In the genomic region with DNA sequence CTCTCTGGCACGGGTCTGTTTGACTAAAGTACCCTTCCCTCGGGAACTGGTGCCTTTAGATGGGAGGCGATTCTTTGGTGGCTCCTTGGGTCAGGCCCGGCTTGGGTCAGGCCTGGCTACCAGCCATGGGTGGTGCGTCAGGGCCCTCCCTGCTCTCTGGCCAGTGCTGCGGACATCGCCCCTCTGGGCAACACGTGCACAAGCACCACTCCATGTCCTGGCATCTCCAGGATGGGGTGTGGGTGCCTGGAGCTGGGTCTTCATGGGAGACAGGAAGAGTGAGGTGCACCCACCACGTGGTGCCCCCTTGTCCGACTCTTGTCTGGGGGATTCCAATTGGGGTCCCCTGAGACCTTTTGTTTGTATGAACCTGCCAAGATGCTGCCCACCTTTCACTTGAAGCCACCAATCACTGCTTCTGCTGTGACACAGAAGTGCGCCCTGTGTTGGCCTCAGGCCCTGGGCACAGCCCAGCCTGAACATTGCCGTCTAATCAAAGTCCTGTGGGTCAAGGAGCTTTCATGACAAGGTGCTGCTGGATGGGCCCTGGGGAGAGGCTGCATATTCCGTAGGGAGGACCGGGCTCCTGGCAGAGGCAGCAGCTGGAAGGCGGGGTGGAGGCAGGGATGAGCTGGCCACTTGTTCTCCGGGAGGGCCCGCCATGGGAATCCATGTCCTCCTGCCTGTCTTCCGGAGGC, we compare ENCODE assay signal across 22 cellular contexts. TPM values are rescaled to one million over a fixed set of nuclear protein-coding genes. Genes with fewer than 3 reads are reported as not detected.
A peak's percentile ranks its signal among the peaks of the same experiment; 100 is the strongest.
DNase-seq lines count a peak whose midpoint lies in the region; ATAC-seq and TF ChIP-seq lines count a peak whose summit lies in the region.
"Had no signal": no experiment of that assay in that cellular context is flagged by ENCODE, and none has a peak within 500 bp of the region (broad histone marks: within the 10 kb centered on the region; RNA-seq: fewer than 3 reads in every experiment).

No MANE protein-coding gene starts in this region.

- H3K36me3 ChIP-seq in DOHH2 (ENCODE audit: control insufficient read depth, low read length) = no peaks in the 10 kb centered on the region
- H3K36me3 ChIP-seq in psoas muscle (ENCODE audit: insufficient read depth in 1 of 2, low read depth in 1 of 2) = no peaks in the 10 kb centered on the region
- H3K36me3 ChIP-seq: pancreas, upper lobe of left lung had no signal

- ATAC-seq in left ventricle myocardium superior = peak; percentile 49
- ATAC-seq in psoas muscle = no peak
- ATAC-seq in HG02610 (IDR thresholded peaks at IDR 0.05; ENCODE audit: unreplicated experiment) = no peak
- ATAC-seq in HG03025 (IDR thresholded peaks at IDR 0.05; ENCODE audit: low FRiP score, unreplicated experiment) = no peak
- ATAC-seq: GM23338, pancreas, PC-3 had no signal

- no peaks in the 10 kb centered on the region for H4K20me1 ChIP-seq in DOHH2 (ENCODE audit: control insufficient read depth, insufficient read depth, low read depth, low read length)

- H3K9me3 ChIP-seq in DOHH2 (ENCODE audit: control insufficient read depth, insufficient read depth, low read length) (no peaks in the 10 kb centered on the region), psoas muscle (no peaks in the 10 kb centered on the region)
- H3K9me3 ChIP-seq: pancreas, upper lobe of left lung had no signal

- POLR2A ChIA-PET in activated CD4-positive, alpha-beta T cell treated with anti-CD3 and anti-CD28 coated beads, Interleukin-2, amount 10 ng/mL, durations not matched to agents 7 days and 5 days (lab: Charles Lee) = no interaction called here

- no peaks in the 10 kb centered on the region for H3K9me2 ChIP-seq in DOHH2 (replicated peaks; ENCODE audit: control insufficient read depth, low read length)

- no peaks in the 10 kb centered on the region for H3F3A ChIP-seq in DOHH2 (ENCODE audit: control insufficient read depth, insufficient read depth)

- no peaks in the 10 kb centered on the region for H3K36me3 Mint-ChIP-seq in activated CD4-positive, alpha-beta T cell treated with anti-CD3 and anti-CD28 coated beads, Interleukin-2, amount 10 ng/mL, durations not matched to agents 7 days and 5 days (ENCODE audit: low read depth)

- intact Hi-C loops in left ventricle myocardium superior (cut with micrococcal nuclease) (loop anchor here (10.0 kb wide), 1 partner anchor 69 kb away; no protein-coding TSS in a partner anchor), psoas muscle (cut with DNase I) (loop anchor here in 1 of 2 donors (1.0 kb wide), 1 partner anchor 67 kb away; no protein-coding TSS in a partner anchor)

- no peak for DNase-seq in activated CD4-positive, alpha-beta T cell treated with anti-CD3 and anti-CD28 coated beads, Interleukin-2, amount 10 ng/mL, durations not matched to agents 7 days and 5 days
- DNase-seq in activated CD4-positive, alpha-beta T cell treated with anti-CD3 and anti-CD28 coated beads, Interleukin-2, amount 50 U/mL, for 48 hours = no peak
- DNase-seq in left ventricle myocardium superior (peak; percentile 35), psoas muscle (peak; percentile 12 to 46), GM19238 (ENCODE audit: insufficient read length, low spot score) (no peak)
- DNase-seq: activated CD4-positive, alpha-beta T cell treated with anti-CD3 and anti-CD28 coated beads for 48 hours; C1 segment of cervical spinal cord; central memory CD4-positive, alpha-beta T cell; DMS79; endodermal cell; NCI-H1417 treated with DMSO at 0.1 percent for 48 hours; NCI-H2171; NCI-H774; PC-3; upper lobe of left lung had no signal

- peak overlapping the region; percentile 46 for H3K4me3 ChIP-seq in DOHH2 (ENCODE audit: low read length)
- H3K4me3 ChIP-seq in psoas muscle = no peak overlapping the region
- H3K4me3 ChIP-seq: GM23338, pancreas, SK-N-MC, smooth muscle cell, upper lobe of left lung had no signal

- no peaks in the 10 kb centered on the region for H3K27me3 Mint-ChIP-seq in activated CD4-positive, alpha-beta T cell treated with anti-CD3 and anti-CD28 coated beads, Interleukin-2, amount 10 ng/mL, durations not matched to agents 7 days and 5 days

- no peaks in the 10 kb centered on the region for H3K27me3 ChIP-seq in DOHH2 (ENCODE audit: control insufficient read depth, low read length)
- no peaks in the 10 kb centered on the region for H3K27me3 ChIP-seq in psoas muscle (ENCODE audit: insufficient read depth in 3 of 3, low read length in 2 of 3)
- H3K27me3 ChIP-seq: pancreas, upper lobe of left lung had no signal

- H3K4me3 Mint-ChIP-seq in activated CD4-positive, alpha-beta T cell treated with anti-CD3 and anti-CD28 coated beads, Interleukin-2, amount 10 ng/mL, durations not matched to agents 7 days and 5 days = no peak overlapping the region
- H3K4me3 Mint-ChIP-seq: endodermal cell, GM23338 had no signal

- no peaks in the 10 kb centered on the region for H3K9me3 Mint-ChIP-seq in activated CD4-positive, alpha-beta T cell treated with anti-CD3 and anti-CD28 coated beads, Interleukin-2, amount 10 ng/mL, durations not matched to agents 7 days and 5 days
- H3K9me3 Mint-ChIP-seq: endodermal cell, GM23338 had no signal

- CTCF ChIA-PET in activated CD4-positive, alpha-beta T cell treated with anti-CD3 and anti-CD28 coated beads, Interleukin-2, amount 10 ng/mL, durations not matched to agents 7 days and 5 days (lab: Charles Lee) = interaction anchor here (2.2 kb wide), 1 partner anchor 62 kb away, joined by 6 read pairs; no protein-coding TSS in a partner anchor

- peak overlapping the region; percentile 62 for H3K27ac ChIP-seq in DOHH2 (ENCODE audit: low read depth, low read length)
- H3K27ac ChIP-seq in psoas muscle = no peak overlapping the region
- H3K27ac ChIP-seq: pancreas, SK-N-MC, upper lobe of left lung had no signal

- peak overlapping the region; percentile 60 for H3K4me2 ChIP-seq in DOHH2 (ENCODE audit: low read length)
- H3K4me2 ChIP-seq: GM23338, smooth muscle cell had no signal

- H3K79me2 ChIP-seq in DOHH2 (ENCODE audit: control insufficient read depth, low read length) = no peaks in the 10 kb centered on the region

- peak overlapping the region; percentile 31 for H3K27ac Mint-ChIP-seq in activated CD4-positive, alpha-beta T cell treated with anti-CD3 and anti-CD28 coated beads, Interleukin-2, amount 10 ng/mL, durations not matched to agents 7 days and 5 days
- H3K27ac Mint-ChIP-seq: endodermal cell, GM23338 had no signal

- WGBS in psoas muscle, 3 donors = 68 to 79% (median 74%) methylated on average over 17 to 18 of the region's 18 CpGs

- H3K4me1 Mint-ChIP-seq in activated CD4-positive, alpha-beta T cell treated with anti-CD3 and anti-CD28 coated beads, Interleukin-2, amount 10 ng/mL, durations not matched to agents 7 days and 5 days = peaks cover 9% of the 10 kb centered on the region
- H3K4me1 Mint-ChIP-seq: endodermal cell had no signal

- H3K4me1 ChIP-seq in DOHH2 (ENCODE audit: control insufficient read depth, low read length) = peaks cover 54% of the 10 kb centered on the region
- peaks cover 5% of the 10 kb centered on the region for H3K4me1 ChIP-seq in psoas muscle

- TF ChIP-seq CTCF in DOHH2 (IDR thresholded peaks at IDR 0.05; ENCODE audit: low read depth, low read length, poor library complexity, severe bottlenecking) (no peak), psoas muscle (IDR thresholded peaks at IDR 0.05) (no peak)

RNA-seq across cellular contexts. Expression of a gene that starts 11.1 kb away (rescaled TPM):
- total RNA-seq in activated CD4-positive, alpha-beta T cell treated with anti-CD3 and anti-CD28 coated beads, Interleukin-2, amount 10 ng/mL, durations not matched to agents 7 days and 5 days = 1 to 10 TPM; 8.1 to 9.3 TPM
- total RNA-seq in left ventricle myocardium superior = 19.9 TPM
- total RNA-seq in psoas muscle = 10 to 100 TPM; 14.5 to 25.0 (median 21.9) TPM
- polyA plus RNA-seq in psoas muscle = 10 to 100 TPM; 18.6 to 35.2 (median 23.4) TPM

RNA-seq across cellular contexts. Expression of a gene that starts 53.9 kb away (rescaled TPM):
- total RNA-seq in activated CD4-positive, alpha-beta T cell treated with anti-CD3 and anti-CD28 coated beads, Interleukin-2, amount 10 ng/mL, durations not matched to agents 7 days and 5 days = 1 to 10 TPM; 4.4 to 6.1 TPM
- total RNA-seq in left ventricle myocardium superior = 3.2 TPM
- total RNA-seq in psoas muscle = 1 to 10 TPM; 2.2 to 2.9 (median 2.4) TPM
- polyA plus RNA-seq in psoas muscle = 1 to 10 TPM; 2.3 to 8.3 (median 4.3) TPM

Comparison
In these comparisons a context has a peak if more than half of its experiments do, and no peak if none do; other contexts are left out.
1. DNase-seq: peak in left ventricle myocardium superior (single experiment) and psoas muscle (2 of 2); none in activated CD4-positive, alpha-beta T cell treated with anti-CD3 and anti-CD28 coated beads, Interleukin-2, amount 10 ng/mL, durations not matched to agents 7 days and 5 days (single experiment), activated CD4-positive, alpha-beta T cell treated with anti-CD3 and anti-CD28 coated beads, Interleukin-2, amount 50 U/mL, for 48 hours (0 of 2) and GM19238 (single experiment).